9 cellular contexts compared by ENCODE assay signal in genomic region chr1:180515857-180516388, GRCh38. TPM values are rescaled to one million over a fixed set of nuclear protein-coding genes. Genes with fewer than 3 reads are reported as not detected.
DNase-seq lines count a peak whose midpoint lies in the region; ATAC-seq and TF ChIP-seq lines count a peak whose summit lies in the region.
"Had no signal": no experiment of that assay in that cellular context is flagged by ENCODE, and none has a peak within 500 bp of the region (broad histone marks: within the 10 kb centered on the region; RNA-seq: fewer than 3 reads in every experiment).

No MANE protein-coding gene starts in this region.

- H3K4me1 ChIP-seq in OCI-LY7 (ENCODE audit: insufficient read depth, low read length, poor library complexity, severe bottlenecking) (no peaks in the 10 kb centered on the region), testis (peaks cover 5% of the 10 kb centered on the region)

- no peaks in the 10 kb centered on the region for H3K36me3 Mint-ChIP-seq in natural killer cell treated with Interleukin-12 subunit alpha and Interleukin-12 subunit beta and Interleukin-15 and Interleukin-18, amount 100 ng/mL, for 72 hours

- CTCF ChIA-PET in OCI-LY7 (lab: Charles Lee; ENCODE audit: unreplicated experiment): no interaction called here

- H3K4me2 ChIP-seq in OCI-LY7 (ENCODE audit: low read length): no peak overlapping the region

- H3K79me2 ChIP-seq in OCI-LY7 (ENCODE audit: insufficient read depth, low read depth, low read length): no peaks in the 10 kb centered on the region

- in situ Hi-C loops in KBM-7 (cut with MboI; ENCODE audit: low pct_unique_long_range_greater_than_20kb, low sequenced_read_pairs): loop anchor here (25.0 kb wide), 1 partner anchor 646 kb away; no protein-coding TSS in a partner anchor

- DNase-seq in DMS153 treated with DMSO at 0.1 percent for 48 hours (lab: John Stamatoyannopoulos, UW; ENCODE audit: unreplicated experiment): peak; percentile 95
- DNase-seq in KBM-7: peak; percentile 88
- peak; percentile 74 for DNase-seq in OCI-LY7 (ENCODE audit: low spot score)
- DNase-seq in activated T-cell treated with anti-CD3 and anti-CD28 coated beads for 24 hours (ENCODE audit: low read depth): peak; percentile 37
- DNase-seq in natural killer cell treated with Interleukin-12 subunit alpha and Interleukin-12 subunit beta and Interleukin-15 and Interleukin-18, amount 100 ng/mL, for 72 hours (ENCODE audit: low spot score): no peak
- peak; percentile 87 for DNase-seq in testis

- H3K4me1 Mint-ChIP-seq in natural killer cell treated with Interleukin-12 subunit alpha and Interleukin-12 subunit beta and Interleukin-15 and Interleukin-18, amount 100 ng/mL, for 72 hours (ENCODE audit: low read depth in 2 of 2): no peaks in the 10 kb centered on the region

- peaks cover 17 to 18% of the 10 kb centered on the region in 2 donors for H3K27me3 Mint-ChIP-seq in natural killer cell treated with Interleukin-12 subunit alpha and Interleukin-12 subunit beta and Interleukin-15 and Interleukin-18, amount 100 ng/mL, for 72 hours

- H3K27ac Mint-ChIP-seq in natural killer cell treated with Interleukin-12 subunit alpha and Interleukin-12 subunit beta and Interleukin-15 and Interleukin-18, amount 100 ng/mL, for 72 hours: no peak overlapping the region
- H3K27ac Mint-ChIP-seq: dendritic cell treated with granulocyte-macrophage colony-stimulating factor and Interleukin-4, amounts not matched to agents 40 ng/mL and 50 ng/mL, for 4 days had no signal

- intact Hi-C loops in OCI-LY7 (cut with micrococcal nuclease; ENCODE audit: unreplicated experiment): loop anchor here (5.0 kb wide), 2 partner anchors 346 to 626 kb away; no protein-coding TSS in a partner anchor
- intact Hi-C loops in testis (cut with DNase I; ENCODE audit: low total_unique reads): no loop called here

- H2AFZ ChIP-seq in OCI-LY7 (ENCODE audit: low read length): peak overlapping the region; percentile 56

- H4K20me1 ChIP-seq in OCI-LY7 (ENCODE audit: insufficient read depth, low read length): no peaks in the 10 kb centered on the region

- TF ChIP-seq CTCF in OCI-LY7 (conservative IDR thresholded peaks at IDR 0.05; ENCODE audit: low read length) (peak; percentile 88), testis (IDR thresholded peaks at IDR 0.05) (peak; percentile 68 to 81 (median 69))

- no peak for TF ChIP-seq POLR2A in testis (IDR thresholded peaks at IDR 0.05)

- 14 to 15% methylated on average over 8 of the region's 8 CpGs for WGBS in testis, 2 donors

- no peaks in the 10 kb centered on the region for H3K9me2 ChIP-seq in OCI-LY7 (ENCODE audit: insufficient read depth, low read length)

- POLR2A ChIA-PET in OCI-LY7 (lab: Charles Lee): interaction anchor here (2.0 to 3.3 kb wide), 2 partner anchors 9 to 13 kb away, joined by 6 to 18 read pairs; partner anchors contain the start of gene ACBD6

- H3K36me3 ChIP-seq in OCI-LY7 (ENCODE audit: insufficient read depth, low read length) (no peaks in the 10 kb centered on the region), testis (ENCODE audit: low read depth, missing control alignments) (no peaks in the 10 kb centered on the region)

- no peaks in the 10 kb centered on the region for H3K9me3 ChIP-seq in OCI-LY7 (ENCODE audit: low read length)
- no peaks in the 10 kb centered on the region for H3K9me3 ChIP-seq in testis

- BruUV-seq in OCI-LY7 (replicated peaks; lab: Mats Ljungman, UMichigan): no TSS peak

- ATAC-seq in GM21528 (IDR thresholded peaks at IDR 0.05; ENCODE audit: low FRiP score, unreplicated experiment) (peak; percentile 90), esophagus mucosa (peak; percentile 97)
- peak; percentile 81 to 84 for ATAC-seq in natural killer cell treated with Interleukin-12 subunit alpha and Interleukin-12 subunit beta and Interleukin-15 and Interleukin-18, amount 100 ng/mL, for 72 hours

- no peak overlapping the region for H3K27ac ChIP-seq in OCI-LY7 (ENCODE audit: low read depth, low read length, poor library complexity, severe bottlenecking)
- no peak overlapping the region for H3K27ac ChIP-seq in testis

- no peaks in the 10 kb centered on the region for H3K9me3 Mint-ChIP-seq in natural killer cell treated with Interleukin-12 subunit alpha and Interleukin-12 subunit beta and Interleukin-15 and Interleukin-18, amount 100 ng/mL, for 72 hours
- H3K9me3 Mint-ChIP-seq: dendritic cell treated with granulocyte-macrophage colony-stimulating factor and Interleukin-4, amounts not matched to agents 40 ng/mL and 50 ng/mL, for 4 days had no signal

- no peak overlapping the region for H3K4me3 ChIP-seq in OCI-LY7 (ENCODE audit: low read depth, low read length, poor library complexity, severe bottlenecking)
- H3K4me3 ChIP-seq in testis: no peak overlapping the region

- no peak overlapping the region for H3K4me3 Mint-ChIP-seq in natural killer cell treated with Interleukin-12 subunit alpha and Interleukin-12 subunit beta and Interleukin-15 and Interleukin-18, amount 100 ng/mL, for 72 hours
- H3K4me3 Mint-ChIP-seq: dendritic cell treated with granulocyte-macrophage colony-stimulating factor and Interleukin-4, amounts not matched to agents 40 ng/mL and 50 ng/mL, for 4 days had no signal

- no peaks in the 10 kb centered on the region for H3K27me3 ChIP-seq in testis

RNA-seq across cellular contexts. Expression of gene ACBD6, which starts 13.5 kb away (rescaled TPM):
- 69.3 and 78.4 TPM in 2 replicates for total RNA-seq in OCI-LY7 (2014; rRNA removed; shearing (Covaris generic))
- total RNA-seq in OCI-LY7 (2022): 61.2 and 64.4 TPM in 2 replicates
- total RNA-seq in esophagus mucosa: 24.2 TPM
- 10 to 100 TPM; 32.0 to 53.7 TPM for total RNA-seq in natural killer cell treated with Interleukin-12 subunit alpha and Interleukin-12 subunit beta and Interleukin-15 and Interleukin-18, amount 100 ng/mL, for 72 hours
- total RNA-seq in testis: 100 to 1,000 TPM in 1 of 2 donors, 10 to 100 TPM in 1; 97.2 to 102 TPM
- 61.9 TPM for polyA plus RNA-seq in testis (ENCODE audit: insufficient read depth, low read depth, low replicate concordance)

RNA-seq across cellular contexts. Expression of gene OVAAL, which starts 42.8 kb away (rescaled TPM):
- total RNA-seq in OCI-LY7 (2014; rRNA removed; shearing (Covaris generic)): not detected in 2 replicates
- not detected in 2 replicates for total RNA-seq in OCI-LY7 (2022)
- not detected for total RNA-seq in esophagus mucosa
- not detected for total RNA-seq in natural killer cell treated with Interleukin-12 subunit alpha and Interleukin-12 subunit beta and Interleukin-15 and Interleukin-18, amount 100 ng/mL, for 72 hours
- not detected for total RNA-seq in testis
- not detected for polyA plus RNA-seq in testis (ENCODE audit: insufficient read depth, low read depth, low replicate concordance)
